Comparison of ENCODE assay signal across 8 cellular contexts in genomic region chr14:23524954-23525353, GRCh38. TPM values are rescaled to one million over a fixed set of nuclear protein-coding genes. Genes with fewer than 3 reads are reported as not detected.
"Had no signal": no experiment of that assay in that cellular context is flagged by ENCODE, and none has a peak within 500 bp of the region (broad histone marks: within the 10 kb centered on the region; RNA-seq: fewer than 3 reads in every experiment).

No MANE protein-coding gene starts in this region.

- DNase-seq: GM23248, GOT3, H9, HCEC 1CT, IMR-90, KG1 had no signal

- H3K9me3 Mint-ChIP-seq: H9 had no signal

- H2AFZ ChIP-seq: GM23248 had no signal

- H3K9ac ChIP-seq: GM23248 had no signal

- H3K4me3 Mint-ChIP-seq: H9 had no signal

- H3K4me3 ChIP-seq: GM23248, K562 had no signal

- ATAC-seq: K562 had no signal

- H3K27ac ChIP-seq: GM23248 had no signal

- H3K27ac Mint-ChIP-seq: H9 had no signal

RNA-seq across cellular contexts. Expression of gene JPH4, which starts 53.6 kb away (rescaled TPM):
- total RNA-seq: GM23248, HT-29, IMR-90 had no signal
- polyA plus RNA-seq: GM23248, IMR-90 had no signal
